Comparison of ENCODE assay signal across 19 cellular contexts in the genomic region with DNA sequence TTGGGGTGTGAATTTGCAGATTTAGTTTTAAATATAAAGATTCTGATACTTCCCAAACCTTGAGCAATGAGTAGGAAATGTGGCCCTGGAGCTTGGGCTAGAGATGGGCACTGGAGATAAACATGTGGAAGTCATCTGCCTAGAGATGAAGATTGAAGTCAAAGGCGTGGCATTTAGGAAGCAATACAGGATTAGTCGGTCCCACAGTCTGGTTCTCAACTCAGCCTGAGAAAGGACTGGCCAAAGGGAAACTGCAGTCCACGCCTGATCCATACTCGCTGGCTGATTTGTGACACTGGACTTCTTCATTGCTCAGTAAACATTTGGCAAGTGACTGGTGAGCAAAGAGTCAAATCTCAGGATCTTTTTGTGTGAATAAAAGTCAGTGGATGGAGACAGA.
A peak's percentile ranks its signal among the peaks of the same experiment; 100 is the strongest.
DNase-seq lines count a peak whose midpoint lies in the region; ATAC-seq and TF ChIP-seq lines count a peak whose summit lies in the region.
"Had no signal": no experiment of that assay in that cellular context is flagged by ENCODE, and none has a peak within 500 bp of the region (broad histone marks: within the 10 kb centered on the region; RNA-seq: fewer than 3 reads in every experiment).

No MANE protein-coding gene starts in this region.

- peak; percentile 24 for DNase-seq in EL
- peak; percentile 66 for DNase-seq in NCI-H82 (lab: John Stamatoyannopoulos, UW)
- DNase-seq in fibroblast of lung (ENCODE audit: low read depth in 2 of 2): no peak
- DNase-seq in osteoblast (ENCODE audit: insufficient read length, low spot score, missing footprints): no peak
- DNase-seq in CD14-positive monocyte (ENCODE audit: low spot score): no peak
- DNase-seq in activated naive CD4-positive, alpha-beta T cell treated with Interleukin-2 at 50 U/mL for 16 hours: no peak
- DNase-seq in stimulated activated CD4-positive, alpha-beta T cell treated with anti-CD3 and anti-CD28 coated beads, Interleukin-1b, Interleukin-23, amount 100 ng/mL, for 48 hours: no peak
- DNase-seq: CD4-positive, alpha-beta memory T cell; DMS153; H9; NCI-H187; NCI-H2107; NCI-H510A; NCI-H774; PC-3; SIG-M5 had no signal

- H3K27ac ChIP-seq in fibroblast of lung (ENCODE audit: insufficient read depth, low read length) (no peak overlapping the region), osteoblast (ENCODE audit: low read depth, low read length) (no peak overlapping the region)
- H3K27ac ChIP-seq: RWPE1 had no signal

- H3K36me3 ChIP-seq in fibroblast of lung (ENCODE audit: control insufficient read depth, insufficient read depth, low read length) (no peaks in the 10 kb centered on the region), osteoblast (ENCODE audit: insufficient read depth, low read length) (no peaks in the 10 kb centered on the region)

- no peaks in the 10 kb centered on the region for H3K9me3 ChIP-seq in fibroblast of lung (ENCODE audit: control insufficient read depth, insufficient read depth, low read depth, low read length)
- H3K9me3 ChIP-seq in osteoblast (ENCODE audit: low read depth, low read length): no peaks in the 10 kb centered on the region

- H3K9ac ChIP-seq in fibroblast of lung (ENCODE audit: insufficient read depth, low read length): no peak overlapping the region

- peaks cover 23% of the 10 kb centered on the region for H3K4me1 Mint-ChIP-seq in CD14-positive monocyte

- H3K9me3 Mint-ChIP-seq in CD14-positive monocyte: peaks cover 0 to 5% (median 0%) of the 10 kb centered on the region in 7 donors
- H3K9me3 Mint-ChIP-seq: H9 had no signal

- H3K27ac Mint-ChIP-seq in CD14-positive monocyte: peak overlapping the region in 1 of 7 donors; percentile 2

- no peak overlapping the region for H3K4me3 Mint-ChIP-seq in CD14-positive monocyte
- H3K4me3 Mint-ChIP-seq: CD4-positive, alpha-beta memory T cell; H9 had no signal

- TF ChIP-seq CTCF in fibroblast of lung (conservative IDR thresholded peaks at IDR 0.05 in 1 of 2, IDR thresholded peaks at IDR 0.05 in 1 of 2; ENCODE audit: low read depth in 1 of 2, low read length in 2 of 2) (no peak), osteoblast (IDR thresholded peaks at IDR 0.05; ENCODE audit: extremely low read depth, low read depth, low read length) (no peak), CD14-positive monocyte (IDR thresholded peaks at IDR 0.05) (no peak)

- H3K4me2 ChIP-seq in fibroblast of lung (ENCODE audit: extremely low read depth, insufficient read depth, low read length) (no peak overlapping the region), osteoblast (ENCODE audit: insufficient read depth, low read length) (peak overlapping the region; percentile 56)

- H3K27me3 Mint-ChIP-seq in CD14-positive monocyte (ENCODE audit: low read depth in 3 of 3): peaks cover 1 to 3% (median 2%) of the 10 kb centered on the region in 3 donors

- intact Hi-C loops in CD14-positive monocyte (cut with micrococcal nuclease): no loop called here

- peaks cover 0 to 2% of the 10 kb centered on the region in 2 donors for H3K36me3 Mint-ChIP-seq in CD14-positive monocyte
- H3K36me3 Mint-ChIP-seq: CD4-positive, alpha-beta memory T cell had no signal

- no peak for ATAC-seq in GM19397 (IDR thresholded peaks at IDR 0.05; ENCODE audit: unreplicated experiment)
- ATAC-seq: K562, PC-3 had no signal

- H3K79me2 ChIP-seq in fibroblast of lung (ENCODE audit: control insufficient read depth, insufficient read depth, low read length): no peaks in the 10 kb centered on the region
- no peaks in the 10 kb centered on the region for H3K79me2 ChIP-seq in osteoblast (ENCODE audit: insufficient read depth, low read length)

- H3K4me1 ChIP-seq in fibroblast of lung (ENCODE audit: control insufficient read depth, extremely low read depth, insufficient read depth, low read length): peaks cover 2% of the 10 kb centered on the region
- H3K4me1 ChIP-seq in osteoblast (ENCODE audit: insufficient read depth, low read length): peaks cover 23% of the 10 kb centered on the region

- no peaks in the 10 kb centered on the region for H3K27me3 ChIP-seq in fibroblast of lung (ENCODE audit: control insufficient read depth, insufficient read depth, low read length)
- H3K27me3 ChIP-seq in osteoblast (ENCODE audit: insufficient read depth, low read length): no peaks in the 10 kb centered on the region

- H4K20me1 ChIP-seq in fibroblast of lung (ENCODE audit: control insufficient read depth, extremely low read depth, insufficient read depth, low read length): no peaks in the 10 kb centered on the region
- no peaks in the 10 kb centered on the region for H4K20me1 ChIP-seq in osteoblast (ENCODE audit: insufficient read depth, low read length)

- H2AFZ ChIP-seq in fibroblast of lung (ENCODE audit: low read length) (peak overlapping the region; percentile 26), osteoblast (ENCODE audit: low read length) (peak overlapping the region; percentile 51)

- H3K4me3 ChIP-seq in fibroblast of lung (replicated peaks in 1 of 4; ENCODE audit: control extremely low read depth in 1 of 4, insufficient read depth in 1 of 4, low read depth in 3 of 4, low read length in 4 of 4) (no peak overlapping the region), osteoblast (ENCODE audit: insufficient read depth, low read length) (no peak overlapping the region)
- H3K4me3 ChIP-seq: K562 had no signal

Comparison
In these comparisons a context has a peak if more than half of its experiments do, and no peak if none do; other contexts are left out.
1. DNase-seq: peak in EL (single experiment) and NCI-H82 (single experiment); none in fibroblast of lung (0 of 2), osteoblast (single experiment), CD14-positive monocyte (single experiment), activated naive CD4-positive, alpha-beta T cell treated with Interleukin-2 at 50 U/mL for 16 hours (single experiment) and stimulated activated CD4-positive, alpha-beta T cell treated with anti-CD3 and anti-CD28 coated beads, Interleukin-1b, Interleukin-23, amount 100 ng/mL, for 48 hours (single experiment).